ENCODE assay signal across 8 cellular contexts in genomic region chr3:188152660-188153497, GRCh38. TPM values are rescaled to one million over a fixed set of nuclear protein-coding genes. Genes with fewer than 3 reads are reported as not detected.
DNase-seq lines count a peak whose midpoint lies in the region; ATAC-seq, FAIRE-seq and TF ChIP-seq lines count a peak whose summit lies in the region.

No MANE protein-coding gene starts in this region.

- no peaks in the 10 kb centered on the region for H3K36me3 Mint-ChIP-seq in endodermal cell (ENCODE audit: low read depth)
- no peaks in the 10 kb centered on the region for H3K36me3 Mint-ChIP-seq in mesothelial cell of epicardium

- H3K4me2 ChIP-seq in A549 (peak overlapping the region; percentile 91), SK-N-SH (peak overlapping the region; percentile 97)

- TF ChIP-seq RAD21 in A549 (conservative IDR thresholded peaks at IDR 0.05 in 1 of 2, IDR thresholded peaks at IDR 0.05 in 1 of 2), result no peak
- TF ChIP-seq RAD21 in SK-N-SH (IDR thresholded peaks at IDR 0.05; ENCODE audit: low read length), result no peak

- peak overlapping the region; percentile 77 for H2AFZ ChIP-seq in SK-N-SH (ENCODE audit: low read depth)

- H3K36me3 ChIP-seq in SK-N-SH (replicated peaks in 1 of 2; ENCODE audit: control insufficient read depth in 1 of 2, insufficient read depth in 2 of 2, low read length in 1 of 2) (no peaks in the 10 kb centered on the region), endodermal cell (ENCODE audit: control insufficient read depth, insufficient read depth, low read length) (peaks cover 5% of the 10 kb centered on the region), uterus (no peaks in the 10 kb centered on the region)

- ATAC-seq in A549 (peak; percentile 16 to 21; a peak in 3 of 6 replicates), HG03159 (IDR thresholded peaks at IDR 0.05; ENCODE audit: unreplicated experiment) (no peak)

- no peaks in the 10 kb centered on the region for H3K9me3 Mint-ChIP-seq in endodermal cell
- no peaks in the 10 kb centered on the region for H3K9me3 Mint-ChIP-seq in mesothelial cell of epicardium

- H3K27me3 ChIP-seq in SK-N-SH (ENCODE audit: insufficient read depth) (no peaks in the 10 kb centered on the region), endodermal cell (ENCODE audit: control insufficient read depth, insufficient read depth, low read length, poor library complexity, severe bottlenecking) (no peaks in the 10 kb centered on the region), uterus (no peaks in the 10 kb centered on the region)

- H3K4me1 ChIP-seq in A549, result peaks cover 48% of the 10 kb centered on the region
- H3K4me1 ChIP-seq in SK-N-SH (ENCODE audit: control insufficient read depth in 1 of 2, insufficient read depth in 2 of 2, low read depth in 1 of 2, low read length in 1 of 2), result peaks cover 0 to 15% of the 10 kb centered on the region in 2 experiments; a peak in 3 of 4 replicates
- peaks cover 6% of the 10 kb centered on the region for H3K4me1 ChIP-seq in endodermal cell (ENCODE audit: control insufficient read depth, insufficient read depth, low read length)
- no peaks in the 10 kb centered on the region for H3K4me1 ChIP-seq in uterus

- H3K27ac ChIP-seq in A549, result peak overlapping the region; percentile 98 to 99
- peak overlapping the region; percentile 39 to 90; a peak in 3 of 4 replicates for H3K27ac ChIP-seq in SK-N-SH (ENCODE audit: low read depth in 2 of 2, low read length in 1 of 2)
- peak overlapping the region; percentile 94 for H3K27ac ChIP-seq in endodermal cell (ENCODE audit: low read depth, low read length)
- H3K27ac ChIP-seq in uterus, result peak overlapping the region; percentile 94 to 95

- intact Hi-C loops in uterus (cut with DNase I; ENCODE audit: low total_unique reads), result loop anchor here (5.0 to 10.0 kb wide), 2 partner anchors 112 to 411 kb away; no protein-coding TSS in a partner anchor

- DNase-seq in A549 (ENCODE audit: low read depth in 1 of 2, low spot score in 1 of 2) (peak; percentile 16 to 63), H54 (ENCODE audit: insufficient read length, low spot score) (peak; percentile 40), SK-N-SH (peak; percentile 13), endodermal cell (peak; percentile 84), mesothelial cell of epicardium (ENCODE audit: low spot score in 2 of 2, unreplicated experiment in 2 of 2) (peak; percentile 61 to 78), uterus (peak; percentile 65 to 69), DMS153 treated with DMSO at 0.1 percent for 48 hours (lab: John Stamatoyannopoulos, UW; ENCODE audit: unreplicated experiment) (no peak)

- TF ChIP-seq POLR2A in A549 (IDR thresholded peaks at IDR 0.05; ENCODE audit: low read length), result no peak
- TF ChIP-seq POLR2A in H54 (IDR thresholded peaks at IDR 0.05; ENCODE audit: low read depth, low read length), result no peak
- no peak for TF ChIP-seq POLR2A in uterus (IDR thresholded peaks at IDR 0.05)

- peaks cover 54% of the 10 kb centered on the region for H3K79me2 ChIP-seq in SK-N-SH (ENCODE audit: insufficient read depth)

- H3K4me3 ChIP-seq in A549 (peak overlapping the region; percentile 59), SK-N-SH (ENCODE audit: low read depth in 2 of 2, low read length in 1 of 2) (peak overlapping the region; percentile 62 to 97), endodermal cell (ENCODE audit: low read length) (peak overlapping the region; percentile 82), uterus (peak overlapping the region; percentile 64 to 73)

- TF ChIP-seq CTCF in A549 (IDR thresholded peaks at IDR 0.05), result no peak
- TF ChIP-seq CTCF in SK-N-SH (IDR thresholded peaks at IDR 0.05), result no peak
- no peak for TF ChIP-seq CTCF in endodermal cell (conservative IDR thresholded peaks at IDR 0.05)
- TF ChIP-seq CTCF in mesothelial cell of epicardium (IDR thresholded peaks at IDR 0.05; ENCODE audit: unreplicated experiment), result no peak
- TF ChIP-seq CTCF in uterus (IDR thresholded peaks at IDR 0.05), result no peak

- peak overlapping the region; percentile 99 for H3K27ac Mint-ChIP-seq in endodermal cell
- peak overlapping the region; percentile 100 for H3K27ac Mint-ChIP-seq in mesothelial cell of epicardium

- H3K9me3 ChIP-seq in A549 (no peaks in the 10 kb centered on the region), SK-N-SH (no peaks in the 10 kb centered on the region), endodermal cell (ENCODE audit: control insufficient read depth, low read length) (no peaks in the 10 kb centered on the region), uterus (no peaks in the 10 kb centered on the region)

- H3K9ac ChIP-seq in SK-N-SH (peak overlapping the region; percentile 94), endodermal cell (ENCODE audit: extremely low read depth, low read length, poor library complexity, severe bottlenecking) (peak overlapping the region; percentile 93)

- peaks cover 5% of the 10 kb centered on the region for H3F3A ChIP-seq in SK-N-SH (replicated peaks; ENCODE audit: insufficient read depth)

- WGBS in A549 (ENCODE audit: missing lambda C conversion rate), result 24% methylated on average over 22 of the region's 27 CpGs
- 28% methylated on average over 22 of the region's 27 CpGs for WGBS in SK-N-SH (ENCODE audit: low lambda C conversion rate)
- WGBS in endodermal cell (ENCODE audit: insufficient coverage in 1 of 2, insufficient read length in 1 of 2), 2 experiments, result 10 to 19% methylated on average over 22 to 27 of the region's 27 CpGs

- H4K20me1 ChIP-seq in SK-N-SH (ENCODE audit: insufficient read depth), result peaks cover 8% of the 10 kb centered on the region; the same call in 1 of the 2 replicates

- H3K4me3 Mint-ChIP-seq in endodermal cell, result peak overlapping the region; percentile 89
- peak overlapping the region; percentile 93 for H3K4me3 Mint-ChIP-seq in mesothelial cell of epicardium

- FAIRE-seq in A549 (lab: Jason Lieb, UNC), result no peak
- no peak for FAIRE-seq in H54 (lab: Jason Lieb, UNC)

- H3K27me3 Mint-ChIP-seq in endodermal cell (ENCODE audit: insufficient read depth) (peaks cover 8% of the 10 kb centered on the region), mesothelial cell of epicardium (ENCODE audit: low read depth) (peaks cover 16% of the 10 kb centered on the region)

- CTCF ChIA-PET in A549 (lab: Yijun Ruan, JAX), result interaction anchor here (0.7 to 1.9 kb wide), 3 partner anchors 148 to 412 kb away, joined by 3 to 5 read pairs (median 4); no protein-coding TSS in a partner anchor
- CTCF ChIA-PET in SK-N-SH (lab: Yijun Ruan, JAX), result no interaction called here

- POLR2A ChIA-PET in A549 (lab: Yijun Ruan, JAX), result interaction anchor here (0.6 to 2.0 kb wide), 10 partner anchors 12 to 414 kb away, joined by 3 to 24 read pairs (median 4); partner anchors contain the start of gene BCL6
- POLR2A ChIA-PET in SK-N-SH (lab: Yijun Ruan, JAX), result no interaction called here

- H3K4me1 Mint-ChIP-seq in endodermal cell, result peaks cover 47% of the 10 kb centered on the region
- H3K4me1 Mint-ChIP-seq in mesothelial cell of epicardium, result peaks cover 38% of the 10 kb centered on the region

- TF ChIP-seq EP300 in A549 (IDR thresholded peaks at IDR 0.05), result no peak
- TF ChIP-seq EP300 in SK-N-SH (IDR thresholded peaks at IDR 0.05; ENCODE audit: borderline replicate concordance in 1 of 2, low read depth in 1 of 2, low read length in 1 of 2), result no peak

- no peaks in the 10 kb centered on the region for H3K9me2 ChIP-seq in SK-N-SH

TF ChIP-seq in A549, 52 proteins besides CTCF, POLR2A, EP300 and RAD21 (continues in another document):
- TF ChIP-seq TFCP2L1 (CRISPR knock-in tag; IDR thresholded peaks at IDR 0.05), result peak; percentile 64; the same call in 1 of the 2 replicates
- peak; percentile 11; the same call in 1 of the 2 replicates for TF ChIP-seq BHLHE40 (IDR thresholded peaks at IDR 0.05; ENCODE audit: low read depth, low read length)
- TF ChIP-seq MAX (IDR thresholded peaks at IDR 0.05), result peak; percentile 3; the same call in 1 of the 2 replicates
- TF ChIP-seq ATOH8 (CRISPR knock-in tag; IDR thresholded peaks at IDR 0.05; ENCODE audit: low read depth), result no peak

TF ChIP-seq in SK-N-SH, 30 proteins besides CTCF, POLR2A, EP300 and RAD21:
- no peak for TF ChIP-seq IRF3 (IDR thresholded peaks at IDR 0.05; ENCODE audit: low read depth, low read length)
- TF ChIP-seq NFIC (IDR thresholded peaks at IDR 0.05; ENCODE audit: borderline replicate concordance), result peak; percentile 30; the same call in 1 of the 2 replicates

RNA-seq across cellular contexts. Expression of gene LPP, which starts 1.1 kb away (rescaled TPM):
- polyA plus RNA-seq in A549 (2011; rRNA removed) (30.4 and 30.8 TPM in 2 replicates), A549 (2017; fragmentation: RNase III; extraction: RNeasy Plus Mini Kit Qiagen cat#74134 plus additional on column Dnase treatment) (11.0 to 14.9 TPM (median 12.2 TPM) in 3 replicates), SK-N-SH (2012; rRNA removed) (6.6 and 9.3 TPM in 2 replicates)
- polyA plus RNA-seq in A549 (2012; cell fraction: cytosol; rRNA removed), result 3.4 and 5.3 TPM in 2 replicates
- 11.9 and 13.1 TPM in 2 replicates for polyA plus RNA-seq in A549 (2012; cell fraction: nucleus; rRNA removed)
- 405 and 592 TPM in 2 replicates for polyA minus RNA-seq in A549 (2011; rRNA and poly(A)+ RNA removed)
- 7.5 and 7.6 TPM in 2 replicates for polyA plus RNA-seq in SK-N-SH (2012; cell fraction: cytosol; rRNA removed)
- 14.7 and 18.5 TPM in 2 replicates for polyA plus RNA-seq in SK-N-SH (2012; cell fraction: nucleus; rRNA removed)
- total RNA-seq in endodermal cell (100 to 1,000 TPM in 1 of 2 donors, 10 to 100 TPM in 1; 78.0 to 105 TPM), mesothelial cell of epicardium (124 to 132 TPM (median 131 TPM) in 3 replicates), uterus (1,000 to 10,000 TPM in 1 of 4 donors, 100 to 1,000 TPM in 3; 180 to 1,374 (median 712) TPM)
- 13.9 TPM for polyA plus RNA-seq in endodermal cell (2013, experiment 1 of 2)
- polyA plus RNA-seq in endodermal cell (2013, experiment 2 of 2), result 19.6 TPM

Comparison
In these comparisons a context has a peak if more than half of its experiments do, and no peak if none do; other contexts are left out.
1. Of the 12 proteins assayed by ChIP-seq in both A549 and SK-N-SH: peak only in A549: MAX; only in SK-N-SH: none; in both: none; in neither: 11.